Comparison of ENCODE assay signal across 8 cellular contexts in the genomic region with DNA sequence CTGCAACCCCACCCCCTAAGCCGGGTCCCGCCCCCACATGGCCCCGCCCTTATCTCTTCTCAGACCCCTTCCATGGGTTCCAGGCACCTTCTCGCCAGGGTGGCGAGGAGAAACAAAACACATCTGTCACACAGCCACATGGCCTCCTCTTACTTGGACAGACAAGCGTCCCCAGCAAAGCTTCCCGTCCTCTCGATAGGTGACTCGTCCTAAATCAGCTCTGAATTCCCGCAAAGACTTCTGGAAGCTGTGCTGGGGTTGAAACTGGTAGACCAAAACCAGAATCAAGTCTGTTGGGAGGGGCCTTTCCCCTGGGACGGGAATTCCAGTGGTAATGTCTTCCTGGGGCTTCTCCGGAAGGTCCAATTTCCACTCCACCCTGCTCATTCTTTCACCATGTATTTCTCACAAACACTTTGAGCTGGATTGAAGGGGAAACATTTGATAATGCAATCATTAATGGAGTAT. TPM values are rescaled to one million over a fixed set of nuclear protein-coding genes. Genes with fewer than 3 reads are reported as not detected.
A peak's percentile ranks its signal among the peaks of the same experiment; 100 is the strongest.
DNase-seq lines count a peak whose midpoint lies in the region; ATAC-seq, FAIRE-seq and TF ChIP-seq lines count a peak whose summit lies in the region.

No MANE protein-coding gene starts in this region.

- peaks cover 5% of the 10 kb centered on the region for H3K27me3 Mint-ChIP-seq in activated naive CD8-positive, alpha-beta T cell treated with anti-CD3 and anti-CD28 coated beads, Interleukin-2, amount 50 U/mL, for 24 hours

- H3K36me3 Mint-ChIP-seq in activated naive CD8-positive, alpha-beta T cell treated with anti-CD3 and anti-CD28 coated beads, Interleukin-2, amount 50 U/mL, for 24 hours (ENCODE audit: low read depth): no peaks in the 10 kb centered on the region

- H3K27me3 ChIP-seq in right atrium auricular region: no peaks in the 10 kb centered on the region
- H3K27me3 ChIP-seq in keratinocyte (ENCODE audit: control insufficient read depth, extremely low read depth, insufficient read depth, low read length): no peaks in the 10 kb centered on the region
- H3K27me3 ChIP-seq in stomach smooth muscle (ENCODE audit: control insufficient read depth in 1 of 2, insufficient read depth in 2 of 2, low read length in 2 of 2): no peaks in the 10 kb centered on the region

- intact Hi-C loops in Right ventricle myocardium superior (cut with DNase I): loop anchor here (10.0 kb wide), 1 partner anchor 79 kb away; a partner anchor contains a TSS

- peaks cover 4% of the 10 kb centered on the region for H4K20me1 ChIP-seq in keratinocyte (ENCODE audit: control insufficient read depth, extremely low read depth, insufficient read depth, low read length)

- H3K79me2 ChIP-seq in keratinocyte (ENCODE audit: control insufficient read depth, insufficient read depth, low read length): peaks cover 32% of the 10 kb centered on the region

- H3K4me2 ChIP-seq in keratinocyte (ENCODE audit: control insufficient read depth, extremely low read depth, insufficient read depth, low read depth, low read length): peak overlapping the region; percentile 93

- no peaks in the 10 kb centered on the region for H3K9me3 Mint-ChIP-seq in activated naive CD8-positive, alpha-beta T cell treated with anti-CD3 and anti-CD28 coated beads, Interleukin-2, amount 50 U/mL, for 24 hours

- no peaks in the 10 kb centered on the region for H3K9me1 ChIP-seq in keratinocyte (ENCODE audit: control insufficient read depth, extremely low read depth, insufficient read depth, low read length)

- no peak for DNase-seq in right atrium auricular region (ENCODE audit: low spot score)
- no peak for DNase-seq in Right ventricle myocardium superior
- no peak for DNase-seq in activated naive CD8-positive, alpha-beta T cell treated with anti-CD3 and anti-CD28 coated beads, Interleukin-2, amount 50 U/mL, for 24 hours
- DNase-seq in keratinocyte (ENCODE audit: low read depth, low spot score): no peak
- no peak for DNase-seq in stimulated activated CD4-positive, alpha-beta T cell treated with anti-CD3 and anti-CD28 coated beads, Interleukin-4, amount 100 ng/mL, for 1 hour
- no peak for DNase-seq in HT-29 (ENCODE audit: low spot score)

- peak overlapping the region; percentile 73 for H3K4me3 Mint-ChIP-seq in activated naive CD8-positive, alpha-beta T cell treated with anti-CD3 and anti-CD28 coated beads, Interleukin-2, amount 50 U/mL, for 24 hours

- no peak for FAIRE-seq in keratinocyte (lab: Jason Lieb, UNC)

- H3K4me1 ChIP-seq in right atrium auricular region (peaks cover 0 to 54% of the 10 kb centered on the region in 2 donors), keratinocyte (ENCODE audit: control insufficient read depth, extremely low read depth, insufficient read depth, low read length) (peaks cover 35% of the 10 kb centered on the region), stomach smooth muscle (ENCODE audit: control insufficient read depth, insufficient read depth, low read length) (peaks cover 16% of the 10 kb centered on the region)

- H3K9ac ChIP-seq in keratinocyte (ENCODE audit: control insufficient read depth, extremely low read depth, insufficient read depth, low read length): peak overlapping the region; percentile 72
- H3K9ac ChIP-seq in stomach smooth muscle (ENCODE audit: low read length in 2 of 2): peak overlapping the region; percentile 29 to 62

- H3K27ac ChIP-seq in right atrium auricular region (peak overlapping the region; percentile 94 to 95), keratinocyte (ENCODE audit: control insufficient read depth, insufficient read depth, low read length) (peak overlapping the region; percentile 83), stomach smooth muscle (ENCODE audit: low read length) (peak overlapping the region; percentile 80)

- ATAC-seq in Right ventricle myocardium superior (ENCODE audit: poor library complexity): no peak
- no peak for ATAC-seq in activated naive CD8-positive, alpha-beta T cell treated with anti-CD3 and anti-CD28 coated beads, Interleukin-2, amount 50 U/mL, for 24 hours
- ATAC-seq in HG03045 (IDR thresholded peaks at IDR 0.05; ENCODE audit: unreplicated experiment): no peak

- H3K9me3 ChIP-seq in right atrium auricular region (no peaks in the 10 kb centered on the region), keratinocyte (ENCODE audit: control insufficient read depth, low read depth, low read length) (no peaks in the 10 kb centered on the region), stomach smooth muscle (ENCODE audit: control insufficient read depth in 2 of 2, low read length in 2 of 2) (no peaks in the 10 kb centered on the region)

- TF ChIP-seq CTCF in right atrium auricular region (IDR thresholded peaks at IDR 0.05): no peak
- no peak for TF ChIP-seq CTCF in keratinocyte (optimal IDR thresholded peaks at IDR 0.05 in 1 of 3, IDR thresholded peaks at IDR 0.05 in 1 of 3, conservative IDR thresholded peaks at IDR 0.05 in 1 of 3; ENCODE audit: extremely low read depth in 1 of 3, insufficient read depth in 2 of 3, low read length in 3 of 3)

- H3K36me3 ChIP-seq in right atrium auricular region (no peaks in the 10 kb centered on the region), keratinocyte (ENCODE audit: control insufficient read depth in 2 of 2, extremely low read depth in 1 of 2, insufficient read depth in 2 of 2, low read length in 2 of 2) (peaks cover 0 to 8% of the 10 kb centered on the region in 2 experiments), stomach smooth muscle (ENCODE audit: control insufficient read depth in 2 of 2, insufficient read depth in 2 of 2, low read length in 2 of 2) (peaks cover 0 to 8% of the 10 kb centered on the region in 2 donors)

- peak overlapping the region; percentile 66 for H2AFZ ChIP-seq in keratinocyte (ENCODE audit: control insufficient read depth, low read length)

- dilution Hi-C loops in keratinocyte (cut with MboI; ENCODE audit: extremely low pct_ligation_motif_present, low sequenced_read_pairs): no loop called here

- peaks cover 31% of the 10 kb centered on the region for H3K4me1 Mint-ChIP-seq in activated naive CD8-positive, alpha-beta T cell treated with anti-CD3 and anti-CD28 coated beads, Interleukin-2, amount 50 U/mL, for 24 hours

- peak overlapping the region; percentile 73 to 80 for H3K4me3 ChIP-seq in right atrium auricular region
- peak overlapping the region; percentile 50 to 77 (median 67) for H3K4me3 ChIP-seq in keratinocyte (ENCODE audit: control insufficient read depth in 2 of 3, extremely low read depth in 1 of 3, insufficient read depth in 2 of 3, low read depth in 1 of 3, low read length in 3 of 3)
- peak overlapping the region; percentile 16 to 72 for H3K4me3 ChIP-seq in stomach smooth muscle (ENCODE audit: low read length in 2 of 2)

- H3K27ac Mint-ChIP-seq in activated naive CD8-positive, alpha-beta T cell treated with anti-CD3 and anti-CD28 coated beads, Interleukin-2, amount 50 U/mL, for 24 hours: peak overlapping the region; percentile 68

RNA-seq across cellular contexts. Expression of a gene that starts 0.4 kb away (rescaled TPM):
- total RNA-seq in right atrium auricular region (100 to 1,000 TPM in 1 of 2 donors, 10 to 100 TPM in 1; 98.9 to 120 TPM), Right ventricle myocardium superior (77.5 TPM)
- polyA plus RNA-seq in keratinocyte: 30.9 to 112 TPM (median 89.7 TPM) in 3 replicates
- 28.2 TPM for polyA plus RNA-seq in keratinocyte (2011; ENCODE audit: low read depth)
- polyA plus RNA-seq in keratinocyte (2011; cell fraction: cytosol; rRNA removed): 49.6 and 89.7 TPM in 2 replicates
- polyA plus RNA-seq in keratinocyte (2011; cell fraction: nucleus; rRNA removed): 22.9 and 28.1 TPM in 2 replicates
- polyA plus RNA-seq in keratinocyte (2012; ENCODE audit: low replicate concordance): 13.2 and 88.8 TPM in 2 replicates
- polyA minus RNA-seq in keratinocyte: 5.0 to 54.5 TPM (median 13.6 TPM) in 3 replicates
- polyA minus RNA-seq in keratinocyte (2011; cell fraction: cytosol; rRNA and poly(A)+ RNA removed): 39.3 TPM
- polyA minus RNA-seq in keratinocyte (2011; cell fraction: nucleus; rRNA and poly(A)+ RNA removed): 5.5 and 11.1 TPM in 2 replicates
- total RNA-seq in HT-29 (2014; rRNA removed; shearing (Covaris generic)): 24.7 and 26.7 TPM in 2 replicates
